Comparison of ENCODE assay signal across 1 cellular context in the genomic region with DNA sequence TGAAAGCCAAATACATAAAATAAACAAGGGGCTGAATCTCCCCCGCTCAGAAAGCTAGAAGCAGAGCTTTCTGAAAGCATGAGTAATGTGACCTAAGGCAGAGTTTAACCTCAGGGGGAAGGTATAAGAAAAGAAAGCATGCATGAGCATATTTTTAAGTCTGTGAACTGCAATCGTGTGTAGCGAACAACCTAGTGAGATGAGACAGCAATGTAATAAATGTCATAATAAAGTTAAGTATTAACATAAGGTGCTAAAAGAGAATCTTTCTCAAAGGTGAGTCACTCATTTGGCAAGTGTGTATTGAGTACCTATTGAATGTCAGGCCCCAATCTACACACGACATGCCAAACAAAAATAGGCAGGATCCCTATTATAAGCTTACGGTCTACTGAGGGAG.
TF ChIP-seq lines count a peak whose summit lies in the region.

No MANE protein-coding gene starts in this region.

TF ChIP-seq in GM23338, 12 proteins besides CTCF, POLR2A, EP300 and RAD21 (continued from another document):
- TF ChIP-seq, protein P1, sequence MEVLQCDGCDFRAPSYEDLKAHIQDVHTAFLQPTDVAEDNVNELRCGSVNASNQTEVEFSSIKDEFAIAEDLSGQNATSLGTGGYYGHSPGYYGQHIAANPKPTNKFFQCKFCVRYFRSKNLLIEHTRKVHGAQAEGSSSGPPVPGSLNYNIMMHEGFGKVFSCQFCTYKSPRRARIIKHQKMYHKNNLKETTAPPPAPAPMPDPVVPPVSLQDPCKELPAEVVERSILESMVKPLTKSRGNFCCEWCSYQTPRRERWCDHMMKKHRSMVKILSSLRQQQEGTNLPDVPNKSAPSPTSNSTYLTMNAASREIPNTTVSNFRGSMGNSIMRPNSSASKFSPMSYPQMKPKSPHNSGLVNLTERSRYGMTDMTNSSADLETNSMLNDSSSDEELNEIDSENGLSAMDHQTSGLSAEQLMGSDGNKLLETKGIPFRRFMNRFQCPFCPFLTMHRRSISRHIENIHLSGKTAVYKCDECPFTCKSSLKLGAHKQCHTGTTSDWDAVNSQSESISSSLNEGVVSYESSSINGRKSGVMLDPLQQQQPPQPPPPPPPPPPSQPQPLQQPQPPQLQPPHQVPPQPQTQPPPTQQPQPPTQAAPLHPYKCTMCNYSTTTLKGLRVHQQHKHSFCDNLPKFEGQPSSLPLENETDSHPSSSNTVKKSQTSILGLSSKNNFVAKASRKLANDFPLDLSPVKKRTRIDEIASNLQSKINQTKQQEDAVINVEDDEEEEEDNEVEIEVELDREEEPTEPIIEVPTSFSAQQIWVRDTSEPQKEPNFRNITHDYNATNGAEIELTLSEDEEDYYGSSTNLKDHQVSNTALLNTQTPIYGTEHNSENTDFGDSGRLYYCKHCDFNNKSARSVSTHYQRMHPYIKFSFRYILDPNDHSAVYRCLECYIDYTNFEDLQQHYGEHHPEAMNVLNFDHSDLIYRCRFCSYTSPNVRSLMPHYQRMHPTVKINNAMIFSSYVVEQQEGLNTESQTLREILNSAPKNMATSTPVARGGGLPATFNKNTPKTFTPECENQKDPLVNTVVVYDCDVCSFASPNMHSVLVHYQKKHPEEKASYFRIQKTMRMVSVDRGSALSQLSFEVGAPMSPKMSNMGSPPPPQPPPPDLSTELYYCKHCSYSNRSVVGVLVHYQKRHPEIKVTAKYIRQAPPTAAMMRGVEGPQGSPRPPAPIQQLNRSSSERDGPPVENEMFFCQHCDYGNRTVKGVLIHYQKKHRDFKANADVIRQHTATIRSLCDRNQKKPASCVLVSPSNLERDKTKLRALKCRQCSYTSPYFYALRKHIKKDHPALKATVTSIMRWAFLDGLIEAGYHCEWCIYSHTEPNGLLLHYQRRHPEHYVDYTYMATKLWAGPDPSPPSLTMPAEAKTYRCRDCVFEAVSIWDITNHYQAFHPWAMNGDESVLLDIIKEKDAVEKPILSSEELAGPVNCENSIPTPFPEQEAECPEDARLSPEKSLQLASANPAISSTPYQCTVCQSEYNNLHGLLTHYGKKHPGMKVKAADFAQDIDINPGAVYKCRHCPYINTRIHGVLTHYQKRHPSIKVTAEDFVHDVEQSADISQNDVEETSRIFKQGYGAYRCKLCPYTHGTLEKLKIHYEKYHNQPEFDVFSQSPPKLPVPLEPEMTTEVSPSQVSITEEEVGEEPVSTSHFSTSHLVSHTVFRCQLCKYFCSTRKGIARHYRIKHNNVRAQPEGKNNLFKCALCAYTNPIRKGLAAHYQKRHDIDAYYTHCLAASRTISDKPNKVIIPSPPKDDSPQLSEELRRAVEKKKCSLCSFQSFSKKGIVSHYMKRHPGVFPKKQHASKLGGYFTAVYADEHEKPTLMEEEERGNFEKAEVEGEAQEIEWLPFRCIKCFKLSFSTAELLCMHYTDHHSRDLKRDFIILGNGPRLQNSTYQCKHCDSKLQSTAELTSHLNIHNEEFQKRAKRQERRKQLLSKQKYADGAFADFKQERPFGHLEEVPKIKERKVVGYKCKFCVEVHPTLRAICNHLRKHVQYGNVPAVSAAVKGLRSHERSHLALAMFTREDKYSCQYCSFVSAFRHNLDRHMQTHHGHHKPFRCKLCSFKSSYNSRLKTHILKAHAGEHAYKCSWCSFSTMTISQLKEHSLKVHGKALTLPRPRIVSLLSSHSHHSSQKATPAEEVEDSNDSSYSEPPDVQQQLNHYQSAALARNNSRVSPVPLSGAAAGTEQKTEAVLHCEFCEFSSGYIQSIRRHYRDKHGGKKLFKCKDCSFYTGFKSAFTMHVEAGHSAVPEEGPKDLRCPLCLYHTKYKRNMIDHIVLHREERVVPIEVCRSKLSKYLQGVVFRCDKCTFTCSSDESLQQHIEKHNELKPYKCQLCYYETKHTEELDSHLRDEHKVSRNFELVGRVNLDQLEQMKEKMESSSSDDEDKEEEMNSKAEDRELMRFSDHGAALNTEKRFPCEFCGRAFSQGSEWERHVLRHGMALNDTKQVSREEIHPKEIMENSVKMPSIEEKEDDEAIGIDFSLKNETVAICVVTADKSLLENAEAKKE (CRISPR knock-in tag; IDR thresholded peaks at IDR 0.05): no peak
- TF ChIP-seq ZNF114 (CRISPR knock-in tag; IDR thresholded peaks at IDR 0.05) (no peak), ZNF331 (CRISPR knock-in tag; IDR thresholded peaks at IDR 0.05; ENCODE audit: low read depth) (no peak), STAT1 (IDR thresholded peaks at IDR 0.05; ENCODE audit: unreplicated experiment) (no peak), EZH2 (IDR thresholded peaks at IDR 0.05; ENCODE audit: low read depth, unreplicated experiment) (no peak), EZH2phosphoT487 (IDR thresholded peaks at IDR 0.05; ENCODE audit: unreplicated experiment) (no peak)
- TF ChIP-seq, protein P2, sequence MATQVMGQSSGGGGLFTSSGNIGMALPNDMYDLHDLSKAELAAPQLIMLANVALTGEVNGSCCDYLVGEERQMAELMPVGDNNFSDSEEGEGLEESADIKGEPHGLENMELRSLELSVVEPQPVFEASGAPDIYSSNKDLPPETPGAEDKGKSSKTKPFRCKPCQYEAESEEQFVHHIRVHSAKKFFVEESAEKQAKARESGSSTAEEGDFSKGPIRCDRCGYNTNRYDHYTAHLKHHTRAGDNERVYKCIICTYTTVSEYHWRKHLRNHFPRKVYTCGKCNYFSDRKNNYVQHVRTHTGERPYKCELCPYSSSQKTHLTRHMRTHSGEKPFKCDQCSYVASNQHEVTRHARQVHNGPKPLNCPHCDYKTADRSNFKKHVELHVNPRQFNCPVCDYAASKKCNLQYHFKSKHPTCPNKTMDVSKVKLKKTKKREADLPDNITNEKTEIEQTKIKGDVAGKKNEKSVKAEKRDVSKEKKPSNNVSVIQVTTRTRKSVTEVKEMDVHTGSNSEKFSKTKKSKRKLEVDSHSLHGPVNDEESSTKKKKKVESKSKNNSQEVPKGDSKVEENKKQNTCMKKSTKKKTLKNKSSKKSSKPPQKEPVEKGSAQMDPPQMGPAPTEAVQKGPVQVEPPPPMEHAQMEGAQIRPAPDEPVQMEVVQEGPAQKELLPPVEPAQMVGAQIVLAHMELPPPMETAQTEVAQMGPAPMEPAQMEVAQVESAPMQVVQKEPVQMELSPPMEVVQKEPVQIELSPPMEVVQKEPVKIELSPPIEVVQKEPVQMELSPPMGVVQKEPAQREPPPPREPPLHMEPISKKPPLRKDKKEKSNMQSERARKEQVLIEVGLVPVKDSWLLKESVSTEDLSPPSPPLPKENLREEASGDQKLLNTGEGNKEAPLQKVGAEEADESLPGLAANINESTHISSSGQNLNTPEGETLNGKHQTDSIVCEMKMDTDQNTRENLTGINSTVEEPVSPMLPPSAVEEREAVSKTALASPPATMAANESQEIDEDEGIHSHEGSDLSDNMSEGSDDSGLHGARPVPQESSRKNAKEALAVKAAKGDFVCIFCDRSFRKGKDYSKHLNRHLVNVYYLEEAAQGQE (IDR thresholded peaks at IDR 0.05; ENCODE audit: unreplicated experiment): no peak
